In genomic region chr14:102949801-102950451, GRCh38 we compare ENCODE assay signal across 8 cellular contexts. TPM values are rescaled to one million over a fixed set of nuclear protein-coding genes. Genes with fewer than 3 reads are reported as not detected.
DNase-seq lines count a peak whose midpoint lies in the region; ATAC-seq lines count a peak whose summit lies in the region.

No MANE protein-coding gene starts in this region.

- no peaks in the 10 kb centered on the region for H3K27me3 Mint-ChIP-seq in T-helper 2 cell treated with Interferon-gamma antibody and Interleukin-4, amounts not matched to agents 5 μg/mL and 100 μg/mL, for 36 hours (ENCODE audit: low read depth)
- no peaks in the 10 kb centered on the region for H3K27me3 Mint-ChIP-seq in T-cell

- H3K27ac Mint-ChIP-seq in T-helper 2 cell treated with Interferon-gamma antibody and Interleukin-4, amounts not matched to agents 5 μg/mL and 100 μg/mL, for 36 hours, result peak overlapping the region; percentile 74
- H3K27ac Mint-ChIP-seq in T-cell, result peak overlapping the region; percentile 90

- POLR2A ChIA-PET in T-cell (lab: Charles Lee), result no interaction called here

- no peaks in the 10 kb centered on the region for H3K9me3 Mint-ChIP-seq in T-helper 2 cell treated with Interferon-gamma antibody and Interleukin-4, amounts not matched to agents 5 μg/mL and 100 μg/mL, for 36 hours
- no peaks in the 10 kb centered on the region for H3K9me3 Mint-ChIP-seq in T-cell

- CTCF ChIA-PET in T-cell (lab: Charles Lee), result interaction anchor here in 1 of 2 donors (0.5 kb wide), 1 partner anchor 264 kb away, joined by 4 read pairs; no protein-coding TSS in a partner anchor

- no peaks in the 10 kb centered on the region for H3K36me3 Mint-ChIP-seq in T-helper 2 cell treated with Interferon-gamma antibody and Interleukin-4, amounts not matched to agents 5 μg/mL and 100 μg/mL, for 36 hours (ENCODE audit: low read depth)
- H3K36me3 Mint-ChIP-seq in T-cell, result peaks cover 14% of the 10 kb centered on the region

- no peak for ATAC-seq in T-cell (replicated peaks in 1 of 4)
- ATAC-seq in GM21737 (IDR thresholded peaks at IDR 0.05; ENCODE audit: unreplicated experiment), result no peak

- no peak for DNase-seq in T-helper 2 cell treated with Interferon-gamma antibody and Interleukin-4, amounts not matched to agents 5 μg/mL and 100 μg/mL, for 36 hours (ENCODE audit: low spot score)
- no peak for DNase-seq in T-helper 2 cell
- DNase-seq in T-cell, result no peak
- peak; percentile 78 for DNase-seq in inferior parietal cortex (ENCODE audit: extremely low spot score)
- peak; percentile 92 for DNase-seq in superior temporal gyrus (ENCODE audit: extremely low spot score)
- no peak for DNase-seq in HCEC 1CT
- no peak for DNase-seq in NCI-H2107 treated with DMSO at 0.1 percent for 48 hours (lab: John Stamatoyannopoulos, UW; ENCODE audit: unreplicated experiment)

- no peak overlapping the region for H3K4me3 Mint-ChIP-seq in T-helper 2 cell treated with Interferon-gamma antibody and Interleukin-4, amounts not matched to agents 5 μg/mL and 100 μg/mL, for 36 hours
- H3K4me3 Mint-ChIP-seq in T-cell, result peak overlapping the region in 1 of 3 donors; percentile 48

- H3K4me1 Mint-ChIP-seq in T-helper 2 cell treated with Interferon-gamma antibody and Interleukin-4, amounts not matched to agents 5 μg/mL and 100 μg/mL, for 36 hours (ENCODE audit: low read depth), result peaks cover 13% of the 10 kb centered on the region
- H3K4me1 Mint-ChIP-seq in T-cell, result peaks cover 25 to 27% (median 26%) of the 10 kb centered on the region in 3 donors

RNA-seq across cellular contexts. Expression of gene AMN, which starts 27.5 kb away (rescaled TPM):
- total RNA-seq in T-cell, result 10 to 100 TPM in 2 of 5 donors, 1 to 10 TPM in 3; 5.2 to 15.0 (median 8.4) TPM

Comparison
In these comparisons a context has a peak if more than half of its experiments do, and no peak if none do; other contexts are left out.
1. DNase-seq: peak in inferior parietal cortex (single experiment) and superior temporal gyrus (single experiment); none in T-helper 2 cell treated with Interferon-gamma antibody and Interleukin-4, amounts not matched to agents 5 μg/mL and 100 μg/mL, for 36 hours (single experiment), T-helper 2 cell (0 of 5), T-cell (0 of 34), HCEC 1CT (single experiment) and NCI-H2107 treated with DMSO at 0.1 percent for 48 hours (single experiment).